ENCODE assay signal across 24 cellular contexts in genomic region chr3:120791010-120791409, GRCh38.
"Had no signal": no experiment of that assay in that cellular context is flagged by ENCODE, and none has a peak within 500 bp of the region (broad histone marks: within the 10 kb centered on the region; RNA-seq: fewer than 3 reads in every experiment).

No MANE protein-coding gene starts in this region.

- H3K27ac Mint-ChIP-seq: mesothelial cell of epicardium; naive B cell; nephron; progenitor cell of endocrine pancreas; stimulated activated effector memory CD8-positive, alpha-beta T cell treated with anti-CD3 and anti-CD28 coated beads, Interleukin-12 subunit alpha, Interleukin-12 subunit beta, amount 100 ng/mL, for 72 hours; stimulated activated naive CD8-positive, alpha-beta T cell treated with anti-CD3 and anti-CD28 coated beads, Interleukin-15, Interleukin-2, amounts not matched to agents 100 ng/mL and 50 ng/mL, for 24 hours had no signal

- H3K4me1 Mint-ChIP-seq: mesothelial cell of epicardium; nephron; stimulated activated effector memory CD8-positive, alpha-beta T cell treated with anti-CD3 and anti-CD28 coated beads, Interleukin-12 subunit alpha, Interleukin-12 subunit beta, amount 100 ng/mL, for 72 hours had no signal

- ATAC-seq: heart right ventricle; right cardiac atrium; sciatic nerve; stimulated activated effector memory CD8-positive, alpha-beta T cell treated with anti-CD3 and anti-CD28 coated beads, Interleukin-12 subunit alpha, Interleukin-12 subunit beta, amount 100 ng/mL, for 72 hours; upper lobe of right lung had no signal

- H3K27me3 Mint-ChIP-seq: naive B cell; progenitor cell of endocrine pancreas; stimulated activated naive CD8-positive, alpha-beta T cell treated with anti-CD3 and anti-CD28 coated beads, Interleukin-15, Interleukin-2, amounts not matched to agents 100 ng/mL and 50 ng/mL, for 24 hours had no signal

- H3K36me3 ChIP-seq: heart right ventricle, left ventricle myocardium inferior, spleen, suprapubic skin, thoracic aorta, tibial artery, upper lobe of right lung had no signal

- H3K27me3 ChIP-seq: heart right ventricle, hepatocyte, spleen, suprapubic skin, tibial artery, upper lobe of right lung had no signal

- H3K9me3 Mint-ChIP-seq: mesothelial cell of epicardium; naive B cell; nephron; neural crest cell; stimulated activated effector memory CD8-positive, alpha-beta T cell treated with anti-CD3 and anti-CD28 coated beads, Interleukin-12 subunit alpha, Interleukin-12 subunit beta, amount 100 ng/mL, for 72 hours; stimulated activated naive CD8-positive, alpha-beta T cell treated with anti-CD3 and anti-CD28 coated beads, Interleukin-15, Interleukin-2, amounts not matched to agents 100 ng/mL and 50 ng/mL, for 24 hours had no signal

- H3K4me1 ChIP-seq: heart right ventricle, left ventricle myocardium inferior, spleen, suprapubic skin, tibial artery, upper lobe of right lung had no signal

- H3K9me3 ChIP-seq: heart right ventricle, left ventricle myocardium inferior, spleen, suprapubic skin, thoracic aorta, tibial artery, upper lobe of right lung had no signal

- H3K4me3 Mint-ChIP-seq: mesothelial cell of epicardium; nephron; neural crest cell; stimulated activated effector memory CD8-positive, alpha-beta T cell treated with anti-CD3 and anti-CD28 coated beads, Interleukin-12 subunit alpha, Interleukin-12 subunit beta, amount 100 ng/mL, for 72 hours; stimulated activated naive CD8-positive, alpha-beta T cell treated with anti-CD3 and anti-CD28 coated beads, Interleukin-15, Interleukin-2, amounts not matched to agents 100 ng/mL and 50 ng/mL, for 24 hours had no signal

- H3K36me3 Mint-ChIP-seq: naive B cell; stimulated activated effector memory CD8-positive, alpha-beta T cell treated with anti-CD3 and anti-CD28 coated beads, Interleukin-12 subunit alpha, Interleukin-12 subunit beta, amount 100 ng/mL, for 72 hours had no signal

- H3K4me3 ChIP-seq: heart right ventricle, hepatocyte, left ventricle myocardium inferior, lung, skin epidermis, spleen, suprapubic skin, thoracic aorta, tibial artery, upper lobe of right lung had no signal

- DNase-seq: heart right ventricle; islet precursor cell; left ventricle myocardium inferior; mesendoderm; naive B cell; nucleus accumbens; right cardiac atrium; spleen; stimulated activated CD4-positive, alpha-beta T cell treated with anti-CD3 and anti-CD28 coated beads, Interleukin-4, amount 100 ng/mL, for 24 hours; tibial artery; trophoblast cell; upper lobe of right lung had no signal

- H2AFZ ChIP-seq: hepatocyte had no signal

- H3K4me2 ChIP-seq: hepatocyte had no signal

- H3K27ac ChIP-seq: heart right ventricle, hepatocyte, left ventricle myocardium inferior, skin epidermis, spleen, suprapubic skin, thoracic aorta, tibial artery, upper lobe of right lung had no signal

- H3K79me2 ChIP-seq: hepatocyte had no signal
